ENCODE assay signal across 28 cellular contexts in the genomic region with DNA sequence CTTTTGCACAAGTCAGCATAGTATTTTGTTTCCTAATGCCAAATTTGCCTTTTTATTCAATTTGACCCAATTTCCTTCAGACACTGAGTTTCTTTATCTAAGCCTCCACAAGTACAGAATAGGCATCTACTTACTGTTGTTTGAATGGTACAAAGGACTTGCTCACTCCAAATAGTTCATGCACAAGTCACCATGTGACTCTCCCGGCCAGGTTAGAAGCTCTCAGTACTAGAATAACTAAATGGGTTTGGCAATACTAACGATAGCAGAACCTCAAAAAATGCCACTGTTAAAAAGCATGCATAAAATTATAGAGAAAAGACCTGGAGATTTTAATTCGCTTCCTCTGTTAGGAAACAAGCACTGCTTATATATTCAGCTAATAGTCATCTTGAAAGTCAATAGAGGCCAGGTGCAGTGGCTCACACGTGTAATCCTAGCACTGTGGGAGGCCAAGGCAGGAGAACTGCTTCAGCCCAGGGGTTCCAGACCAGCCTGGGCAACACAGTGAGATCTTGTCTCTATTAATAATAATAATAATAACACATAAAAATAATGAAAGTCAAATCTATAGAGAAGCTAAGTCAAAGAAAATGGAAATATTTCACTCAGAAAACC.
DNase-seq lines count a peak whose midpoint lies in the region; ATAC-seq, FAIRE-seq and TF ChIP-seq lines count a peak whose summit lies in the region.
"Had no signal": no experiment of that assay in that cellular context is flagged by ENCODE, and none has a peak within 500 bp of the region (broad histone marks: within the 10 kb centered on the region; RNA-seq: fewer than 3 reads in every experiment).

No MANE protein-coding gene starts in this region.

- WGBS in GM12878 (ENCODE audit: insufficient coverage, insufficient replicate concordance, low lambda C conversion rate, missing lambda C conversion rate): 1% methylated on average over 4 of the region's 4 CpGs
- WGBS in esophagus muscularis mucosa: 83% methylated on average over 4 of the region's 4 CpGs

- no peak for FAIRE-seq in GM12878 (lab: Jason Lieb, UNC)
- FAIRE-seq: kidney had no signal

- no peak overlapping the region for H2AFZ ChIP-seq in GM12878 (ENCODE audit: control insufficient read depth, low read depth, low read length)

- intact Hi-C loops in GM12878 (cut with micrococcal nuclease; ENCODE audit: unreplicated experiment): no loop called here
- intact Hi-C loops in esophagus muscularis mucosa (cut with DNase I): no loop called here

- H3K4me1 ChIP-seq in GM12878 (ENCODE audit: control insufficient read depth, insufficient read depth, low read length) (no peaks in the 10 kb centered on the region), esophagus muscularis mucosa (no peaks in the 10 kb centered on the region)
- H3K4me1 ChIP-seq: adrenal gland, gastrocnemius medialis, upper lobe of left lung had no signal

- no peaks in the 10 kb centered on the region for H3K79me2 ChIP-seq in GM12878 (ENCODE audit: control insufficient read depth, insufficient read depth, low read length)

- no peaks in the 10 kb centered on the region; a peak in 1 of 4 replicates for H3K27me3 ChIP-seq in GM12878 (replicated peaks in 1 of 2; ENCODE audit: control insufficient read depth in 2 of 2, insufficient read depth in 2 of 2, low read length in 1 of 2)
- H3K27me3 ChIP-seq in esophagus muscularis mucosa: no peaks in the 10 kb centered on the region
- H3K27me3 ChIP-seq: adrenal gland; BLaER1 treated with 17β-estradiol and CSF1 and Interleukin-3, amounts not matched to agents 10 nM and 100 nM; brain microvascular endothelial cell; gastrocnemius medialis; upper lobe of left lung had no signal

- H3K36me3 ChIP-seq in GM12878 (ENCODE audit: control insufficient read depth in 2 of 2, insufficient read depth in 2 of 2, low read length in 1 of 2) (no peaks in the 10 kb centered on the region), esophagus muscularis mucosa (no peaks in the 10 kb centered on the region)
- H3K36me3 ChIP-seq: adrenal gland; BLaER1 treated with 17β-estradiol and CSF1 and Interleukin-3, amounts not matched to agents 10 nM and 100 nM; brain microvascular endothelial cell; gastrocnemius medialis; upper lobe of left lung had no signal

- H3K27ac ChIP-seq in GM12878 (ENCODE audit: control insufficient read depth, insufficient read depth) (no peak overlapping the region), esophagus muscularis mucosa (replicated peaks in 1 of 4) (no peak overlapping the region)
- H3K27ac ChIP-seq: adrenal gland; BLaER1 treated with 17β-estradiol and CSF1 and Interleukin-3, amounts not matched to agents 10 nM and 100 nM; brain microvascular endothelial cell; dorsolateral prefrontal cortex; gastrocnemius medialis; upper lobe of left lung had no signal

- H3K4me2 ChIP-seq in GM12878 (ENCODE audit: control insufficient read depth, insufficient read depth): no peak overlapping the region
- H3K4me2 ChIP-seq: BLaER1 treated with 17β-estradiol and CSF1 and Interleukin-3, amounts not matched to agents 10 nM and 100 nM had no signal

- RAD21 ChIA-PET in GM12878 (lab: Charles Lee; ENCODE audit: unreplicated experiment): interaction anchor here (1.1 to 1.2 kb wide), 2 partner anchors 38 to 156 kb away, joined by 3 read pairs; no protein-coding TSS in a partner anchor

- H3K4me3 ChIP-seq in GM12878 (no peak overlapping the region), esophagus muscularis mucosa (no peak overlapping the region)
- H3K4me3 ChIP-seq: adrenal gland; BLaER1 treated with 17β-estradiol and CSF1 and Interleukin-3, amounts not matched to agents 10 nM and 100 nM; dorsolateral prefrontal cortex; gastrocnemius medialis; lung; mucosa of descending colon; upper lobe of left lung had no signal

- TF ChIP-seq CTCF in GM12878 (IDR thresholded peaks at IDR 0.05 in 2 of 3, conservative IDR thresholded peaks at IDR 0.05 in 1 of 3; ENCODE audit: control insufficient read depth in 2 of 3, extremely low read depth in 1 of 3, insufficient read depth in 1 of 3, low read depth in 3 of 3, low read length in 3 of 3) (no peak), esophagus muscularis mucosa (IDR thresholded peaks at IDR 0.05) (no peak)

- no peak for TF ChIP-seq POLR2A in GM12878 (IDR thresholded peaks at IDR 0.05; ENCODE audit: low read depth, low read length)
- TF ChIP-seq POLR2A in esophagus muscularis mucosa (IDR thresholded peaks at IDR 0.05; ENCODE audit: low read depth): no peak

- ATAC-seq in GM18868 (IDR thresholded peaks at IDR 0.05; ENCODE audit: unreplicated experiment): peak; percentile 79
- peak; percentile 57 for ATAC-seq in HG02798 (IDR thresholded peaks at IDR 0.05; ENCODE audit: poor library complexity, unreplicated experiment)
- peak; percentile 69 for ATAC-seq in GM12878
- ATAC-seq: activated CD8-positive, alpha-beta T cell treated with anti-CD3 and anti-CD28 coated beads for 36 hours; gastrocnemius medialis; mucosa of descending colon had no signal

- CTCF ChIA-PET in GM12878 (lab: Yijun Ruan, JAX): interaction anchor here (1.1 kb wide), 1 partner anchor 9 kb away, joined by 3 read pairs; no protein-coding TSS in a partner anchor

- SMC1A ChIA-PET in GM12878 (lab: Charles Lee; ENCODE audit: uncharacterized antibody, unreplicated experiment): interaction anchor here (1.1 to 1.6 kb wide), 5 partner anchors 12 to 159 kb away, joined by 3 to 4 read pairs (median 3); no protein-coding TSS in a partner anchor

- no peaks in the 10 kb centered on the region for H3K9me3 ChIP-seq in GM12878 (replicated peaks; ENCODE audit: control insufficient read depth, insufficient read depth, low read length)
- no peaks in the 10 kb centered on the region for H3K9me3 ChIP-seq in esophagus muscularis mucosa
- H3K9me3 ChIP-seq: adrenal gland, gastrocnemius medialis, mucosa of descending colon, upper lobe of left lung had no signal

- POLR2A ChIA-PET in GM12878 (lab: Charles Lee): no interaction called here

- BruUV-seq in GM12878 (replicated peaks; lab: Mats Ljungman, UMichigan): no TSS peak

- in situ Hi-C loops in GM12878 (cut with MboI): no loop called here

- no peaks in the 10 kb centered on the region for H4K20me1 ChIP-seq in GM12878 (ENCODE audit: control insufficient read depth, insufficient read depth)
- H4K20me1 ChIP-seq: BLaER1 treated with 17β-estradiol and CSF1 and Interleukin-3, amounts not matched to agents 10 nM and 100 nM had no signal

- no peak overlapping the region for H3K9ac ChIP-seq in GM12878 (ENCODE audit: control insufficient read depth, insufficient read depth, low read length)
- H3K9ac ChIP-seq: BLaER1 treated with 17β-estradiol and CSF1 and Interleukin-3, amounts not matched to agents 10 nM and 100 nM had no signal

- TF ChIP-seq RAD21 in GM12878 (IDR thresholded peaks at IDR 0.05; ENCODE audit: insufficient read depth, low read depth, low read length): no peak

- no peak for TF ChIP-seq EP300 in GM12878 (IDR thresholded peaks at IDR 0.05; ENCODE audit: borderline replicate concordance in 1 of 2, control insufficient read depth in 1 of 2, low read depth in 2 of 2, low read length in 2 of 2)
- TF ChIP-seq EP300 in esophagus muscularis mucosa (IDR thresholded peaks at IDR 0.05): no peak

- DNase-seq in GM12878 (ENCODE audit: low read depth, low spot score) (no peak), renal cortical epithelial cell (ENCODE audit: low read depth) (peak; percentile 89), GDM1 (lab: John Stamatoyannopoulos, UW) (no peak), esophagus muscularis mucosa (ENCODE audit: extremely low spot score) (no peak)
- no peak for DNase-seq in NK-92 treated with Interleukin-12 subunit alpha and Interleukin-12 subunit beta, amount 100 ng/mL, for 24 hours (lab: John Stamatoyannopoulos, UW)
- DNase-seq: activated CD4-positive, CD25-positive, alpha-beta regulatory T cell treated with anti-CD3 and anti-CD28 coated beads, Interleukin-2, amount 50 U/mL, for 72 hours; activated CD8-positive, alpha-beta memory T cell treated with anti-CD3 and anti-CD28 coated beads, Interleukin-2, amount 50 U/mL, for 48 hours; activated CD8-positive, alpha-beta T cell treated with anti-CD3 and anti-CD28 coated beads for 36 hours; activated naive CD4-positive, alpha-beta T cell treated with anti-CD3 and anti-CD28 coated beads for 36 hours; adrenal gland; brain microvascular endothelial cell; DND-41; dorsolateral prefrontal cortex; gastrocnemius medialis; IMR-90; kidney; mucosa of descending colon; MV-4-11; NCI-H1436; NCI-H2107; NCI-H446; stimulated activated naive CD4-positive, alpha-beta T cell; T-helper 2 cell; upper lobe of left lung had no signal

TF ChIP-seq in GM12878, 131 proteins besides CTCF, POLR2A, EP300 and RAD21:
- peak; percentile 26; the same call in 1 of the 2 replicates for TF ChIP-seq TCF12 (IDR thresholded peaks at IDR 0.05; ENCODE audit: low read depth, low read length)
- TF ChIP-seq FOS (IDR thresholded peaks at IDR 0.05; ENCODE audit: borderline replicate concordance, extremely low read depth, insufficient read length): no peak
- TF ChIP-seq NFYA (IDR thresholded peaks at IDR 0.05; ENCODE audit: borderline replicate concordance, low read depth, low read length): no peak
- TF ChIP-seq MYB (IDR thresholded peaks at IDR 0.05; ENCODE audit: borderline replicate concordance, low read depth, low read length): no peak
- no peak for TF ChIP-seq E2F4 (IDR thresholded peaks at IDR 0.05; ENCODE audit: low read depth, low read length)
- TF ChIP-seq LARP7 (IDR thresholded peaks at IDR 0.05): no peak
- TF ChIP-seq JUNB (IDR thresholded peaks at IDR 0.05): peak; percentile 18; the same call in 1 of the 2 replicates
- peak in 1 of 2 experiments; percentile 46; a peak in 1 of 4 replicates for TF ChIP-seq BHLHE40 (IDR thresholded peaks at IDR 0.05; ENCODE audit: borderline replicate concordance in 1 of 2, low read depth in 2 of 2, low read length in 1 of 2)
- TF ChIP-seq MYC (IDR thresholded peaks at IDR 0.05; ENCODE audit: insufficient read depth, insufficient read length, insufficient replicate concordance, low read length, severe bottlenecking): no peak
